ENCODE assay signal across 8 cellular contexts in genomic region chr15:66704019-66704782, GRCh38. TPM values are rescaled to one million over a fixed set of nuclear protein-coding genes. Genes with fewer than 3 reads are reported as not detected.
DNase-seq lines count a peak whose midpoint lies in the region; ATAC-seq and TF ChIP-seq lines count a peak whose summit lies in the region.

No MANE protein-coding gene starts in this region.

- TF ChIP-seq CTCF in AG04449 (IDR thresholded peaks at IDR 0.05; ENCODE audit: insufficient read depth, low read length, missing control alignments) (no peak), IMR-90 (conservative IDR thresholded peaks at IDR 0.05; ENCODE audit: low read depth, low read length) (no peak), cardiac fibroblast (IDR thresholded peaks at IDR 0.05; ENCODE audit: low read depth, low read length) (no peak)

- peak overlapping the region in 1 of 2 experiments; percentile 31; a peak in 1 of 4 replicates for H4K8ac ChIP-seq in IMR-90 (ENCODE audit: low read depth in 2 of 2, low read length in 2 of 2)

- H3K9me3 ChIP-seq in IMR-90 (ENCODE audit: control insufficient read depth, insufficient read depth, low read length), result no peaks in the 10 kb centered on the region
- no peaks in the 10 kb centered on the region for H3K9me3 ChIP-seq in muscle layer of colon (ENCODE audit: low read length)

- TF ChIP-seq RAD21 in IMR-90 (IDR thresholded peaks at IDR 0.05; ENCODE audit: low read length), result no peak

- 0% methylated on average over 4 of the region's 30 CpGs; no CpG with 5 or more reads in 1 of the 2 experiments for WGBS in IMR-90 (ENCODE audit: extremely low coverage in 2 of 2, insufficient read length in 1 of 2), 2 experiments

- dilution Hi-C loops in IMR-90 (cut with HindIII; ENCODE audit: low sequenced_read_pairs, unreplicated experiment), result no loop called here

- H3K18ac ChIP-seq in IMR-90 (ENCODE audit: low read depth, low read length), result 0 out of 2 replicates have a peak overlapping the region, but pooled peaks have one; percentile 7

- peaks cover 14 to 54% of the 10 kb centered on the region in 2 experiments for H3K79me1 ChIP-seq in IMR-90 (ENCODE audit: low read depth in 1 of 2, low read length in 2 of 2)

- no peak for TF ChIP-seq POLR2A in IMR-90 (IDR thresholded peaks at IDR 0.05; ENCODE audit: low read depth, low read length)

- H2BK15ac ChIP-seq in IMR-90 (ENCODE audit: low read depth, low read length), result no peak overlapping the region

- peak overlapping the region; percentile 99 for H3K4me2 ChIP-seq in IMR-90 (ENCODE audit: low read depth, low read length)

- H4K5ac ChIP-seq in IMR-90 (ENCODE audit: low read depth, low read length), result no peak overlapping the region

- H3K4ac ChIP-seq in IMR-90 (ENCODE audit: low read depth, low read length), result peak overlapping the region; percentile 66

- H3K9ac ChIP-seq in IMR-90 (ENCODE audit: low read depth, low read length) (peak overlapping the region; percentile 96), muscle layer of colon (ENCODE audit: low read length) (peak overlapping the region; percentile 29)

- in situ Hi-C loops in IMR-90 (cut with MboI; ENCODE audit: low sequenced_read_pairs), result loop anchor here (25.0 kb wide), 1 partner anchor 133 kb away; no protein-coding TSS in a partner anchor

- H4K91ac ChIP-seq in IMR-90 (ENCODE audit: insufficient read depth, low read depth, low read length), result 0 out of 2 replicates have a peak overlapping the region, but pooled peaks have one; percentile 0

- intact Hi-C loops in IMR-90 (cut with micrococcal nuclease), result loop anchor here (5.0 to 10.0 kb wide), 2 partner anchors 43 to 199 kb away; partner anchors contain the start of genes RPL4 and ZWILCH

- peak overlapping the region; percentile 81 for H2AK9ac ChIP-seq in IMR-90 (replicated peaks; ENCODE audit: low read depth, low read length, poor library complexity)

- H3K14ac ChIP-seq in IMR-90 (replicated peaks; ENCODE audit: low read depth, low read length), result peak overlapping the region; percentile 90

- CTCF ChIA-PET in AG04449 (lab: Yijun Ruan, JAX) (interaction anchor here (1.0 to 19.8 kb wide), 13 partner anchors 11 to 158 kb away, joined by 3 to 234 read pairs (median 11); no protein-coding TSS in a partner anchor), IMR-90 (lab: Yijun Ruan, JAX) (interaction anchor here (1.0 to 4.4 kb wide), 3 partner anchors 78 to 147 kb away, joined by 3 to 17 read pairs (median 3); no protein-coding TSS in a partner anchor)

- H4K20me1 ChIP-seq in IMR-90 (ENCODE audit: insufficient read depth, low read length), result peaks cover 42% of the 10 kb centered on the region

- H3K4me1 ChIP-seq in IMR-90 (ENCODE audit: control insufficient read depth, insufficient read depth, low read length) (peaks cover 25% of the 10 kb centered on the region), muscle layer of colon (ENCODE audit: insufficient read depth, low read length) (peaks cover 46% of the 10 kb centered on the region)

- H3K36me3 ChIP-seq in IMR-90 (ENCODE audit: control insufficient read depth, insufficient read depth, low read length) (peaks cover 4% of the 10 kb centered on the region), muscle layer of colon (ENCODE audit: insufficient read depth, low read length) (no peaks in the 10 kb centered on the region)

- peak overlapping the region; percentile 98 for H3K23ac ChIP-seq in IMR-90 (ENCODE audit: low read depth, low read length)

- no peaks in the 10 kb centered on the region for H3K27me3 ChIP-seq in IMR-90 (ENCODE audit: control insufficient read depth, insufficient read depth, low read length)
- no peaks in the 10 kb centered on the region for H3K27me3 ChIP-seq in muscle layer of colon (ENCODE audit: control insufficient read depth in 1 of 2, insufficient read depth in 2 of 2, low read length in 2 of 2)

- POLR2A ChIA-PET in AG04449 (lab: Yijun Ruan, JAX), result interaction anchor here (1.4 kb wide), 1 partner anchor 10 kb away, joined by 4 read pairs; no protein-coding TSS in a partner anchor
- POLR2A ChIA-PET in IMR-90 (lab: Charles Lee; ENCODE audit: unreplicated experiment), result no interaction called here

- H3K9me1 ChIP-seq in IMR-90 (ENCODE audit: insufficient read depth, low read length), result peaks cover 12% of the 10 kb centered on the region

- H3K4me3 ChIP-seq in AG04449 (ENCODE audit: low read depth, low read length) (peak overlapping the region; percentile 83), IMR-90 (ENCODE audit: insufficient read depth, low read depth, low read length) (peak overlapping the region; percentile 72), cardiac fibroblast (replicated peaks in 1 of 2; ENCODE audit: low read depth in 2 of 2, low read length in 2 of 2) (peak overlapping the region; percentile 61 to 78), muscle layer of colon (ENCODE audit: low read depth in 1 of 2, low read length in 2 of 2) (peak overlapping the region; percentile 83 to 92)

- DNase-seq in AG04449 (ENCODE audit: low read depth, low spot score), result no peak
- DNase-seq in IMR-90, result no peak
- no peak for DNase-seq in cardiac fibroblast (ENCODE audit: low read depth in 2 of 2)
- no peak for DNase-seq in RPMI8226
- DNase-seq in NCI-H2107 treated with DMSO at 0.1 percent for 48 hours (lab: John Stamatoyannopoulos, UW; ENCODE audit: unreplicated experiment), result no peak

- peak overlapping the region; percentile 71 for H3K56ac ChIP-seq in IMR-90 (ENCODE audit: extremely low read depth, insufficient read depth, low read length)

- ATAC-seq in IMR-90 (ENCODE audit: low read depth) (no peak), HG03354 (IDR thresholded peaks at IDR 0.05; ENCODE audit: poor library complexity, severe bottlenecking, unreplicated experiment) (no peak), HG03571 (IDR thresholded peaks at IDR 0.05; ENCODE audit: unreplicated experiment) (no peak)

- H2AK5ac ChIP-seq in IMR-90 (ENCODE audit: low read depth, low read length), result peak overlapping the region; percentile 68

- H2BK5ac ChIP-seq in IMR-90 (ENCODE audit: low read depth, low read length, poor library complexity, severe bottlenecking), result peak overlapping the region; percentile 22

- H2AFZ ChIP-seq in IMR-90 (replicated peaks; ENCODE audit: low read length, poor library complexity), result peak overlapping the region; percentile 83

- H3K27ac ChIP-seq in IMR-90 (ENCODE audit: insufficient read depth, low read length) (peak overlapping the region; percentile 80), muscle layer of colon (ENCODE audit: low read depth, low read length) (peak overlapping the region; percentile 50)

- BruUV-seq in IMR-90 (replicated peaks; lab: Mats Ljungman, UMichigan), result no TSS peak

- H2BK120ac ChIP-seq in IMR-90 (ENCODE audit: low read depth, low read length), result peak overlapping the region; percentile 54; the same call in 1 of the 2 replicates

- no peak overlapping the region for H2BK20ac ChIP-seq in IMR-90 (ENCODE audit: low read depth, low read length)

TF ChIP-seq in IMR-90, 13 proteins besides CTCF, POLR2A, EP300 and RAD21:
- TF ChIP-seq BHLHE40 (IDR thresholded peaks at IDR 0.05; ENCODE audit: low read depth, low read length), result peak; percentile 25; the same call in 1 of the 2 replicates
- TF ChIP-seq MAFK (IDR thresholded peaks at IDR 0.05; ENCODE audit: low read depth, low read length), result no peak
- no peak for TF ChIP-seq MAZ (IDR thresholded peaks at IDR 0.05; ENCODE audit: borderline replicate concordance, low read depth, low read length)
- TF ChIP-seq MXI1 (IDR thresholded peaks at IDR 0.05; ENCODE audit: borderline replicate concordance, low read depth, low read length), result no peak; the same call in 1 of the 2 replicates
- no peak for TF ChIP-seq USF2 (IDR thresholded peaks at IDR 0.05; ENCODE audit: low read depth, low read length)
- TF ChIP-seq FOS (IDR thresholded peaks at IDR 0.05; ENCODE audit: low read depth, low read length), result no peak

RNA-seq across cellular contexts. Expression of gene SMAD6, which starts 2.2 kb away (rescaled TPM):
- 3.6 and 4.8 TPM in 2 replicates for total RNA-seq in IMR-90 (2012; rRNA removed)
- polyA plus RNA-seq in IMR-90 (2012; rRNA removed), result 8.5 and 13.6 TPM in 2 replicates
- polyA plus RNA-seq in IMR-90 (2012; cell fraction: cytosol; rRNA removed), result 4.7 and 9.3 TPM in 2 replicates
- polyA plus RNA-seq in IMR-90 (2012; cell fraction: nucleus; rRNA removed; ENCODE audit: low replicate concordance), result 17.3 and 42.6 TPM in 2 replicates
